In the genomic region with DNA sequence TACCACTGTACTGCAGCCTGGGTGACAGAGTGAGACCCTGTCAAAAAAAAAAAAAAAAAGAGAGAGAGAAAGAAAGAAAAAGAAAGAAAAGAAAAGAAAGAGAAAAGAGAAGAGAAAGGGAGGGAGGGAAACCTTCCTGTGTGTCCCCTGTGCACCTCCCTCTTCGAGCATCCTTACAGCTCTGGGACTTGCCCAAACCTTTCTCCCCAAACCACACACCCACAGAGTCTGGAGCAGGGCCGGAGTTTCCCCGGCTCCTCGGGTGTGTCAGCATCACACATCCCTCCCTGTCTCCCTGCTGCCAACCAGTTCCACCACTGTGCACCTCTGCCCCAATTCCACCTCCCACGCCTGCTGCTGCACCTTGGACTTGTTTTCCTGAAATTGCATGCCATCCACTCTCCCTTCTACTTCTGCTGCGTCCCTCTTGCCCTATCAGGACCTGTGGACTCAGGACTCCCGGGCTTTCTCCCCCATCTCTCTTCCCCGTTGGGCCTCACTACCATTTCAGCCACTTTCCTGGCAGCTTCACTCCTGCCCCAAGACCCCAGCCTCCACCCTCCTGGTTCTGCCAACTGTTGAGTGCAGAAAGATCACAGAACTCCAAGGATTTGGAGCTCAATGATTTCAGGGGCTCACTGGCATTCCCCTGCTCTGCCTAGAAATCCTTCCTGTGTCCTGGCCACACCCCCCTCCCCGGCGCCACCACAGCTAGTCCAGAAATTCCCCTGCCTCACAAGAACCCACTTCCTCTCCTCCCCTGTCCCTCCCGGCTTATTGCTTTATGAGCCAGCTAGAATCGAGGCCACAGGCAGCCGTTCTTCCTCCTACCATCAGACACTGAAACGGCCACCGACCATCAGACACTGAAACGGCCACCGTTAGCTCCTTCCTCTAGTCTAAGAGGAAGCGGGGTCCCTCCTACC, we compare ENCODE assay signal across 1 cellular context.
TF ChIP-seq lines count a peak whose summit lies in the region.

No MANE protein-coding gene starts in this region.

TF ChIP-seq in HepG2, 621 proteins besides CTCF, POLR2A, EP300 and RAD21 (continued from another document and continues in another):
- peak; percentile 69; the same call in 1 of the 2 replicates for TF ChIP-seq ZNF766 (CRISPR knock-in tag; IDR thresholded peaks at IDR 0.05; ENCODE audit: borderline replicate concordance)
- TF ChIP-seq, protein P1, sequence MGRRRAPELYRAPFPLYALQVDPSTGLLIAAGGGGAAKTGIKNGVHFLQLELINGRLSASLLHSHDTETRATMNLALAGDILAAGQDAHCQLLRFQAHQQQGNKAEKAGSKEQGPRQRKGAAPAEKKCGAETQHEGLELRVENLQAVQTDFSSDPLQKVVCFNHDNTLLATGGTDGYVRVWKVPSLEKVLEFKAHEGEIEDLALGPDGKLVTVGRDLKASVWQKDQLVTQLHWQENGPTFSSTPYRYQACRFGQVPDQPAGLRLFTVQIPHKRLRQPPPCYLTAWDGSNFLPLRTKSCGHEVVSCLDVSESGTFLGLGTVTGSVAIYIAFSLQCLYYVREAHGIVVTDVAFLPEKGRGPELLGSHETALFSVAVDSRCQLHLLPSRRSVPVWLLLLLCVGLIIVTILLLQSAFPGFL (CRISPR knock-in tag; IDR thresholded peaks at IDR 0.05) = no peak
- peak; percentile 87 for TF ChIP-seq HOXA3 (CRISPR knock-in tag; IDR thresholded peaks at IDR 0.05)
- TF ChIP-seq HMGA1 (CRISPR knock-in tag; conservative IDR thresholded peaks at IDR 0.05) = no peak
- no peak for TF ChIP-seq SUZ12 (IDR thresholded peaks at IDR 0.05; ENCODE audit: low read depth, low read length)
- TF ChIP-seq, protein P2, sequence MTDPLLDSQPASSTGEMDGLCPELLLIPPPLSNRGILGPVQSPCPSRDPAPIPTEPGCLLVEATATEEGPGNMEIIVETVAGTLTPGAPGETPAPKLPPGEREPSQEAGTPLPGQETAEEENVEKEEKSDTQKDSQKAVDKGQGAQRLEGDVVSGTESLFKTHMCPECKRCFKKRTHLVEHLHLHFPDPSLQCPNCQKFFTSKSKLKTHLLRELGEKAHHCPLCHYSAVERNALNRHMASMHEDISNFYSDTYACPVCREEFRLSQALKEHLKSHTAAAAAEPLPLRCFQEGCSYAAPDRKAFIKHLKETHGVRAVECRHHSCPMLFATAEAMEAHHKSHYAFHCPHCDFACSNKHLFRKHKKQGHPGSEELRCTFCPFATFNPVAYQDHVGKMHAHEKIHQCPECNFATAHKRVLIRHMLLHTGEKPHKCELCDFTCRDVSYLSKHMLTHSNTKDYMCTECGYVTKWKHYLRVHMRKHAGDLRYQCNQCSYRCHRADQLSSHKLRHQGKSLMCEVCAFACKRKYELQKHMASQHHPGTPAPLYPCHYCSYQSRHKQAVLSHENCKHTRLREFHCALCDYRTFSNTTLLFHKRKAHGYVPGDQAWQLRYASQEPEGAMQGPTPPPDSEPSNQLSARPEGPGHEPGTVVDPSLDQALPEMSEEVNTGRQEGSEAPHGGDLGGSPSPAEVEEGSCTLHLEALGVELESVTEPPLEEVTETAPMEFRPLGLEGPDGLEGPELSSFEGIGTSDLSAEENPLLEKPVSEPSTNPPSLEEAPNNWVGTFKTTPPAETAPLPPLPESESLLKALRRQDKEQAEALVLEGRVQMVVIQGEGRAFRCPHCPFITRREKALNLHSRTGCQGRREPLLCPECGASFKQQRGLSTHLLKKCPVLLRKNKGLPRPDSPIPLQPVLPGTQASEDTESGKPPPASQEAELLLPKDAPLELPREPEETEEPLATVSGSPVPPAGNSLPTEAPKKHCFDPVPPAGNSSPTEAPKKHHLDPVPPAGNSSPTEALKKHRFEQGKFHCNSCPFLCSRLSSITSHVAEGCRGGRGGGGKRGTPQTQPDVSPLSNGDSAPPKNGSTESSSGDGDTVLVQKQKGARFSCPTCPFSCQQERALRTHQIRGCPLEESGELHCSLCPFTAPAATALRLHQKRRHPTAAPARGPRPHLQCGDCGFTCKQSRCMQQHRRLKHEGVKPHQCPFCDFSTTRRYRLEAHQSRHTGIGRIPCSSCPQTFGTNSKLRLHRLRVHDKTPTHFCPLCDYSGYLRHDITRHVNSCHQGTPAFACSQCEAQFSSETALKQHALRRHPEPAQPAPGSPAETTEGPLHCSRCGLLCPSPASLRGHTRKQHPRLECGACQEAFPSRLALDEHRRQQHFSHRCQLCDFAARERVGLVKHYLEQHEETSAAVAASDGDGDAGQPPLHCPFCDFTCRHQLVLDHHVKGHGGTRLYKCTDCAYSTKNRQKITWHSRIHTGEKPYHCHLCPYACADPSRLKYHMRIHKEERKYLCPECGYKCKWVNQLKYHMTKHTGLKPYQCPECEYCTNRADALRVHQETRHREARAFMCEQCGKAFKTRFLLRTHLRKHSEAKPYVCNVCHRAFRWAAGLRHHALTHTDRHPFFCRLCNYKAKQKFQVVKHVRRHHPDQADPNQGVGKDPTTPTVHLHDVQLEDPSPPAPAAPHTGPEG (CRISPR knock-in tag; IDR thresholded peaks at IDR 0.05) = no peak
- TF ChIP-seq, protein P3, sequence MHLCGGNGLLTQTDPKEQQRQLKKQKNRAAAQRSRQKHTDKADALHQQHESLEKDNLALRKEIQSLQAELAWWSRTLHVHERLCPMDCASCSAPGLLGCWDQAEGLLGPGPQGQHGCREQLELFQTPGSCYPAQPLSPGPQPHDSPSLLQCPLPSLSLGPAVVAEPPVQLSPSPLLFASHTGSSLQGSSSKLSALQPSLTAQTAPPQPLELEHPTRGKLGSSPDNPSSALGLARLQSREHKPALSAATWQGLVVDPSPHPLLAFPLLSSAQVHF (CRISPR knock-in tag; IDR thresholded peaks at IDR 0.05) = no peak
- no peak for TF ChIP-seq ZNF703 (CRISPR knock-in tag; IDR thresholded peaks at IDR 0.05; ENCODE audit: borderline replicate concordance)
- no peak for TF ChIP-seq ZNF101 (CRISPR knock-in tag; IDR thresholded peaks at IDR 0.05; ENCODE audit: borderline replicate concordance, low read depth)
- TF ChIP-seq, protein P4, sequence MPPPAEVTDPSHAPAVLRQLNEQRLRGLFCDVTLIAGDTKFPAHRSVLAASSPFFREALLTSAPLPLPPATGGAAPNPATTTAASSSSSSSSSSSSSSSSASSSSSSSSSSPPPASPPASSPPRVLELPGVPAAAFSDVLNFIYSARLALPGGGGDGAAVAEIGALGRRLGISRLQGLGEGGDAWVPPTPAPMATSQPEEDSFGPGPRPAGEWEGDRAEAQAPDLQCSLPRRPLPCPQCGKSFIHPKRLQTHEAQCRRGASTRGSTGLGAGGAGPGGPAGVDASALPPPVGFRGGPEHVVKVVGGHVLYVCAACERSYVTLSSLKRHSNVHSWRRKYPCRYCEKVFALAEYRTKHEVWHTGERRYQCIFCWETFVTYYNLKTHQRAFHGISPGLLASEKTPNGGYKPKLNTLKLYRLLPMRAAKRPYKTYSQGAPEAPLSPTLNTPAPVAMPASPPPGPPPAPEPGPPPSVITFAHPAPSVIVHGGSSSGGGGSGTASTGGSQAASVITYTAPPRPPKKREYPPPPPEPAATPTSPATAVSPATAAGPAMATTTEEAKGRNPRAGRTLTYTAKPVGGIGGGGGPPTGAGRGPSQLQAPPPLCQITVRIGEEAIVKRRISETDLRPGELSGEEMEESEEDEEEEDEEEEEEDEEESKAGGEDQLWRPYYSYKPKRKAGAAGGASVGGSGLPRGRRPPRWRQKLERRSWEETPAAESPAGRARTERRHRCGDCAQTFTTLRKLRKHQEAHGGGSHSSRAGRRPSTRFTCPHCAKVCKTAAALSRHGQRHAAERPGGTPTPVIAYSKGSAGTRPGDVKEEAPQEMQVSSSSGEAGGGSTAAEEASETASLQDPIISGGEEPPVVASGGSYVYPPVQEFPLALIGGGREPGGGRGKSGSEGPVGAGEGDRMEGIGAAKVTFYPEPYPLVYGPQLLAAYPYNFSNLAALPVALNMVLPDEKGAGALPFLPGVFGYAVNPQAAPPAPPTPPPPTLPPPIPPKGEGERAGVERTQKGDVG (CRISPR knock-in tag; IDR thresholded peaks at IDR 0.05; ENCODE audit: borderline replicate concordance) = peak; percentile 78; the same call in 1 of the 2 replicates
- peak; percentile 83 for TF ChIP-seq KMT2A (CRISPR knock-in tag; IDR thresholded peaks at IDR 0.05)
- TF ChIP-seq ZNF749 (CRISPR knock-in tag; IDR thresholded peaks at IDR 0.05; ENCODE audit: borderline replicate concordance) = no peak
- TF ChIP-seq MIXL1 (CRISPR knock-in tag; IDR thresholded peaks at IDR 0.05) = peak; percentile 87; the same call in 1 of the 2 replicates
- TF ChIP-seq, protein P5, sequence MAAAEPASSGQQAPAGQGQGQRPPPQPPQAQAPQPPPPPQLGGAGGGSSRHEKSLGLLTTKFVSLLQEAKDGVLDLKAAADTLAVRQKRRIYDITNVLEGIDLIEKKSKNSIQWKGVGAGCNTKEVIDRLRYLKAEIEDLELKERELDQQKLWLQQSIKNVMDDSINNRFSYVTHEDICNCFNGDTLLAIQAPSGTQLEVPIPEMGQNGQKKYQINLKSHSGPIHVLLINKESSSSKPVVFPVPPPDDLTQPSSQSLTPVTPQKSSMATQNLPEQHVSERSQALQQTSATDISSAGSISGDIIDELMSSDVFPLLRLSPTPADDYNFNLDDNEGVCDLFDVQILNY (CRISPR knock-in tag; conservative IDR thresholded peaks at IDR 0.05) = no peak
- TF ChIP-seq, protein P6, sequence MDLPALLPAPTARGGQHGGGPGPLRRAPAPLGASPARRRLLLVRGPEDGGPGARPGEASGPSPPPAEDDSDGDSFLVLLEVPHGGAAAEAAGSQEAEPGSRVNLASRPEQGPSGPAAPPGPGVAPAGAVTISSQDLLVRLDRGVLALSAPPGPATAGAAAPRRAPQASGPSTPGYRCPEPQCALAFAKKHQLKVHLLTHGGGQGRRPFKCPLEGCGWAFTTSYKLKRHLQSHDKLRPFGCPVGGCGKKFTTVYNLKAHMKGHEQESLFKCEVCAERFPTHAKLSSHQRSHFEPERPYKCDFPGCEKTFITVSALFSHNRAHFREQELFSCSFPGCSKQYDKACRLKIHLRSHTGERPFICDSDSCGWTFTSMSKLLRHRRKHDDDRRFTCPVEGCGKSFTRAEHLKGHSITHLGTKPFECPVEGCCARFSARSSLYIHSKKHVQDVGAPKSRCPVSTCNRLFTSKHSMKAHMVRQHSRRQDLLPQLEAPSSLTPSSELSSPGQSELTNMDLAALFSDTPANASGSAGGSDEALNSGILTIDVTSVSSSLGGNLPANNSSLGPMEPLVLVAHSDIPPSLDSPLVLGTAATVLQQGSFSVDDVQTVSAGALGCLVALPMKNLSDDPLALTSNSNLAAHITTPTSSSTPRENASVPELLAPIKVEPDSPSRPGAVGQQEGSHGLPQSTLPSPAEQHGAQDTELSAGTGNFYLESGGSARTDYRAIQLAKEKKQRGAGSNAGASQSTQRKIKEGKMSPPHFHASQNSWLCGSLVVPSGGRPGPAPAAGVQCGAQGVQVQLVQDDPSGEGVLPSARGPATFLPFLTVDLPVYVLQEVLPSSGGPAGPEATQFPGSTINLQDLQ (CRISPR knock-in tag; IDR thresholded peaks at IDR 0.05) = no peak; the same call in 1 of the 2 replicates
- TF ChIP-seq, protein P7, sequence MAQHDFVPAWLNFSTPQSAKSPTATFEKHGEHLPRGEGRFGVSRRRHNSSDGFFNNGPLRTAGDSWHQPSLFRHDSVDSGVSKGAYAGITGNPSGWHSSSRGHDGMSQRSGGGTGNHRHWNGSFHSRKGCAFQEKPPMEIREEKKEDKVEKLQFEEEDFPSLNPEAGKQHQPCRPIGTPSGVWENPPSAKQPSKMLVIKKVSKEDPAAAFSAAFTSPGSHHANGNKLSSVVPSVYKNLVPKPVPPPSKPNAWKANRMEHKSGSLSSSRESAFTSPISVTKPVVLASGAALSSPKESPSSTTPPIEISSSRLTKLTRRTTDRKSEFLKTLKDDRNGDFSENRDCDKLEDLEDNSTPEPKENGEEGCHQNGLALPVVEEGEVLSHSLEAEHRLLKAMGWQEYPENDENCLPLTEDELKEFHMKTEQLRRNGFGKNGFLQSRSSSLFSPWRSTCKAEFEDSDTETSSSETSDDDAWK (CRISPR knock-in tag; IDR thresholded peaks at IDR 0.05) = no peak
- peak; percentile 16; the same call in 1 of the 2 replicates for TF ChIP-seq NRL (CRISPR knock-in tag; IDR thresholded peaks at IDR 0.05; ENCODE audit: borderline replicate concordance)
- TF ChIP-seq RARA (CRISPR knock-in tag; IDR thresholded peaks at IDR 0.05) = peak; percentile 87
- 0 out of 2 replicates have a peak, but pooled peaks have one; percentile 8 for TF ChIP-seq CHD2 (IDR thresholded peaks at IDR 0.05; ENCODE audit: low read depth, low read length)
- TF ChIP-seq ZNF883 (CRISPR knock-in tag; IDR thresholded peaks at IDR 0.05; ENCODE audit: not compliant biosample characterization) = peak; percentile 47
- no peak for TF ChIP-seq GTF2F1 (IDR thresholded peaks at IDR 0.05; ENCODE audit: low read length)
- no peak for TF ChIP-seq FLYWCH1 (CRISPR knock-in tag; IDR thresholded peaks at IDR 0.05)
- no peak for TF ChIP-seq ATM (IDR thresholded peaks at IDR 0.05; ENCODE audit: borderline replicate concordance)
- peak; percentile 98 for TF ChIP-seq RXRA (CRISPR knock-in tag; IDR thresholded peaks at IDR 0.05)
- no peak for TF ChIP-seq ZEB1 (IDR thresholded peaks at IDR 0.05; ENCODE audit: insufficient replicate concordance, low read depth)
- TF ChIP-seq SRSF9 (IDR thresholded peaks at IDR 0.05; ENCODE audit: borderline replicate concordance, insufficient read depth, low read depth, low read length, poor library complexity, severe bottlenecking) = no peak
- TF ChIP-seq ZNF552 (CRISPR knock-in tag; IDR thresholded peaks at IDR 0.05; ENCODE audit: borderline replicate concordance) = no peak
- TF ChIP-seq NKX3-1 (CRISPR knock-in tag; IDR thresholded peaks at IDR 0.05) = 0 out of 2 replicates have a peak, but pooled peaks have one; percentile 29
- TF ChIP-seq SMAD1 (CRISPR knock-in tag; IDR thresholded peaks at IDR 0.05; ENCODE audit: borderline replicate concordance, low read depth) = no peak
- peak; percentile 31; the same call in 1 of the 2 replicates for TF ChIP-seq ZNF547 (CRISPR knock-in tag; IDR thresholded peaks at IDR 0.05)
- peak; percentile 18; the same call in 1 of the 2 replicates for TF ChIP-seq STAG1 (CRISPR knock-in tag; IDR thresholded peaks at IDR 0.05)
- TF ChIP-seq ZNF543 (CRISPR knock-in tag; IDR thresholded peaks at IDR 0.05) = no peak
- TF ChIP-seq RCOR2 (CRISPR knock-in tag; IDR thresholded peaks at IDR 0.05) = peak; percentile 80; the same call in 1 of the 2 replicates
- 0 out of 2 replicates have a peak, but pooled peaks have one; percentile 52 for TF ChIP-seq ZBTB3 (CRISPR knock-in tag; IDR thresholded peaks at IDR 0.05; ENCODE audit: borderline replicate concordance, low read depth)
- TF ChIP-seq, protein P8, sequence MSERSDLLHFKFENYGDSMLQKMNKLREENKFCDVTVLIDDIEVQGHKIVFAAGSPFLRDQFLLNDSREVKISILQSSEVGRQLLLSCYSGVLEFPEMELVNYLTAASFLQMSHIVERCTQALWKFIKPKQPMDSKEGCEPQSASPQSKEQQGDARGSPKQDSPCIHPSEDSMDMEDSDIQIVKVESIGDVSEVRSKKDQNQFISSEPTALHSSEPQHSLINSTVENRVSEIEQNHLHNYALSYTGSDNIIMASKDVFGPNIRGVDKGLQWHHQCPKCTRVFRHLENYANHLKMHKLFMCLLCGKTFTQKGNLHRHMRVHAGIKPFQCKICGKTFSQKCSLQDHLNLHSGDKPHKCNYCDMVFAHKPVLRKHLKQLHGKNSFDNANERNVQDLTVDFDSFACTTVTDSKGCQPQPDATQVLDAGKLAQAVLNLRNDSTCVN (CRISPR knock-in tag; IDR thresholded peaks at IDR 0.05; ENCODE audit: borderline replicate concordance) = peak; percentile 66; the same call in 1 of the 2 replicates
- TF ChIP-seq ZNF317 (CRISPR knock-in tag; IDR thresholded peaks at IDR 0.05) = no peak
- TF ChIP-seq JDP2 (CRISPR knock-in tag; IDR thresholded peaks at IDR 0.05; ENCODE audit: borderline replicate concordance) = no peak
